1 cellular context compared by ENCODE assay signal in the genomic region with DNA sequence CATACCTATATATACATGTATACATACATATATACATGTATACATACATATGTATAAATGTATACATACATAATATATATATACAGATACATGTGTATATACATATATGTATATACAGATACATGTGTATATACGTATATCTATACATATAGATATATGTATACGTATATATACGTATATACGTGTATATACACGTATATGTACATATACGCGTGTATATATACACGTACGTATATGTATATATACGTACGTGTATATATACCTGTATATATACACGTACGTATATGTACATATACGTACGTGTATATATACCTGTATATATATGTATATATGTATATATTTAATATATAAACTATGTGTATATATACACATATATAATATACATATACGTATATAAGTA.
TF ChIP-seq lines count a peak whose summit lies in the region.

No MANE protein-coding gene starts in this region.

TF ChIP-seq in WTC11, 78 proteins besides CTCF, POLR2A, EP300 and RAD21 (continued from another document):
- TF ChIP-seq, protein P1, sequence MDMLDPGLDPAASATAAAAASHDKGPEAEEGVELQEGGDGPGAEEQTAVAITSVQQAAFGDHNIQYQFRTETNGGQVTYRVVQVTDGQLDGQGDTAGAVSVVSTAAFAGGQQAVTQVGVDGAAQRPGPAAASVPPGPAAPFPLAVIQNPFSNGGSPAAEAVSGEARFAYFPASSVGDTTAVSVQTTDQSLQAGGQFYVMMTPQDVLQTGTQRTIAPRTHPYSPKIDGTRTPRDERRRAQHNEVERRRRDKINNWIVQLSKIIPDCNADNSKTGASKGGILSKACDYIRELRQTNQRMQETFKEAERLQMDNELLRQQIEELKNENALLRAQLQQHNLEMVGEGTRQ (CRISPR knock-in tag; IDR thresholded peaks at IDR 0.05), result no peak
- TF ChIP-seq ELF4 (CRISPR knock-in tag; IDR thresholded peaks at IDR 0.05; ENCODE audit: low read depth) (no peak), ZNF219 (CRISPR knock-in tag; IDR thresholded peaks at IDR 0.05; ENCODE audit: borderline replicate concordance) (no peak)
TF ChIP-seq in WTC11: peak in this region for 0.
